ENCODE assay signal across 8 cellular contexts in the genomic region with DNA sequence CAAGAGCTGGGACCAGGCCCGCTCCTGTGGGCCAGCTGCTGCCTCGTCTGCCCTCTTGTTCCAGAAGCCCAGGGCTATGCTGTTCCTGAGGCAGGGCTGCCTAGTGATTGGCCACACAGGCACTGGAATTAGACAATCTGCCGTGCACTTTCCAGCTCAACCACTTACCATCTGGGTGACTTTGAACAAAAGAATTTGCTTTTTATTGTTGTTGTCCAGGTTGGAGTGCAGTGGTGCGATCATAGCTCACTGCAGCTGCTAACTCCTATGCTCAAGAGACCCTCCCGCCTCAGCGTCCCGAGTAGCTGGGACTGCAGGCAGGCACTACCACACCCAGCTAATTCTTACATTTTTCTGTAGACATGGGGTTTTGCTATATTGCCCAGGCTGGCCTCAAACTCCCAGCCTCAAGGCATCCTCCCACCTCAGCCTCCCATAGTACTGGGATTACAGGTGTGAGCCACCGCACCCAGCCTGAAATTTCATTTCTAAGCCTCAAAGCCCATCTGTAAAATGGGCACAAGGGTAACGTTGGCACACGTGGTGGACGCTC. TPM values are rescaled to one million over a fixed set of nuclear protein-coding genes. Genes with fewer than 3 reads are reported as not detected.
DNase-seq lines count a peak whose midpoint lies in the region; ATAC-seq lines count a peak whose summit lies in the region.

No MANE protein-coding gene starts in this region.

- DNase-seq in NCI-H1092 treated with DMSO at 0.1 percent for 48 hours (lab: John Stamatoyannopoulos, UW) (peak; percentile 14), NCI-H1092 (lab: John Stamatoyannopoulos, UW) (no peak), NCI-H345 treated with DMSO at 0.1 percent for 48 hours (lab: John Stamatoyannopoulos, UW; ENCODE audit: unreplicated experiment) (peak; percentile 51), dedifferentiated amniotic fluid mesenchymal stem cell (ENCODE audit: extremely low spot score) (peak; percentile 70), posterior vena cava (ENCODE audit: low spot score) (peak; percentile 56), GM19240 (ENCODE audit: insufficient read length, low spot score) (no peak)
- no peak for DNase-seq in stimulated activated CD4-positive, alpha-beta T cell treated with anti-CD3 and anti-CD28 coated beads, Interleukin-12 subunit alpha, Interleukin-12 subunit beta, amount 100 ng/mL, for 4 hours

- no peak for ATAC-seq in GM21367 (IDR thresholded peaks at IDR 0.05; ENCODE audit: unreplicated experiment)

- intact Hi-C loops in posterior vena cava (cut with DNase I): loop anchor here in 1 of 2 donors (10.0 kb wide), 1 partner anchor 132 kb away; no protein-coding TSS in a partner anchor

RNA-seq across cellular contexts. Expression of a gene that starts 1.2 kb away (rescaled TPM):
- 10 to 100 TPM; 56.9 to 62.7 TPM for total RNA-seq in posterior vena cava

Comparison
In these comparisons a context has a peak if more than half of its experiments do, and no peak if none do; other contexts are left out.
1. DNase-seq: peak in NCI-H1092 treated with DMSO at 0.1 percent for 48 hours (single experiment), NCI-H345 treated with DMSO at 0.1 percent for 48 hours (single experiment), dedifferentiated amniotic fluid mesenchymal stem cell (single experiment) and posterior vena cava (single experiment); none in NCI-H1092 (single experiment), GM19240 (single experiment) and stimulated activated CD4-positive, alpha-beta T cell treated with anti-CD3 and anti-CD28 coated beads, Interleukin-12 subunit alpha, Interleukin-12 subunit beta, amount 100 ng/mL, for 4 hours (single experiment).